Comparison of ENCODE assay signal across 8 cellular contexts in genomic region chr10:29304259-29305030, GRCh38. TPM values are rescaled to one million over a fixed set of nuclear protein-coding genes. Genes with fewer than 3 reads are reported as not detected.
DNase-seq lines count a peak whose midpoint lies in the region; ATAC-seq and TF ChIP-seq lines count a peak whose summit lies in the region.
"Had no signal": no experiment of that assay in that cellular context is flagged by ENCODE, and none has a peak within 500 bp of the region (broad histone marks: within the 10 kb centered on the region; RNA-seq: fewer than 3 reads in every experiment).

No MANE protein-coding gene starts in this region.

- H3K4me3 ChIP-seq in heart left ventricle (peak overlapping the region in 3 of 12 donors; percentile 3 to 11 (median 7)), prostate gland (no peak overlapping the region)

- 11 to 18% (median 16%) methylated on average over 6 of the region's 6 CpGs for WGBS in heart left ventricle, 4 donors
- WGBS in prostate gland = 10% methylated on average over 6 of the region's 6 CpGs

- DNase-seq in GM04503 (ENCODE audit: low read depth) = peak; percentile 16
- peak; percentile 62 for DNase-seq in NCI-H460 (ENCODE audit: extremely low read depth, low read depth)
- DNase-seq in activated naive CD8-positive, alpha-beta T cell treated with anti-CD3 and anti-CD28 coated beads, Interleukin-2, amount 50 U/mL, for 24 hours = peak; percentile 30
- DNase-seq in heart left ventricle = peak in 3 of 5 donors; percentile 40 to 49 (median 42)
- DNase-seq in prostate gland (ENCODE audit: low spot score) = peak; percentile 64
- no peak for DNase-seq in activated gamma-delta T cell treated with Interleukin-2 at 50 U/mL for 16 hours

- intact Hi-C loops in heart left ventricle (cut with DNase I) = loop anchor here (1.0 to 10.0 kb wide), 18 partner anchors 64 to 680 kb away; partner anchors contain the start of gene BAMBI (in 1 of the 10)
- intact Hi-C loops in prostate gland (cut with DNase I) = loop anchor here (2.0 to 10.0 kb wide), 4 partner anchors 180 to 870 kb away; partner anchors contain the start of gene BAMBI

- TF ChIP-seq POLR2A in heart left ventricle (IDR thresholded peaks at IDR 0.05) = no peak
- TF ChIP-seq POLR2A in prostate gland (IDR thresholded peaks at IDR 0.05) = no peak

- no peaks in the 10 kb centered on the region for H3K36me3 Mint-ChIP-seq in activated naive CD8-positive, alpha-beta T cell treated with anti-CD3 and anti-CD28 coated beads, Interleukin-2, amount 50 U/mL, for 24 hours (ENCODE audit: low read depth)

- peak; percentile 86 for ATAC-seq in HG03103 (IDR thresholded peaks at IDR 0.05; ENCODE audit: low read depth, unreplicated experiment)
- peak; percentile 36 for ATAC-seq in activated naive CD8-positive, alpha-beta T cell treated with anti-CD3 and anti-CD28 coated beads, Interleukin-2, amount 50 U/mL, for 24 hours
- ATAC-seq in heart left ventricle = peak; percentile 73 to 88 (median 80)

- H3K9me3 Mint-ChIP-seq in activated naive CD8-positive, alpha-beta T cell treated with anti-CD3 and anti-CD28 coated beads, Interleukin-2, amount 50 U/mL, for 24 hours = peaks cover 16% of the 10 kb centered on the region

- no peaks in the 10 kb centered on the region for H3K4me1 Mint-ChIP-seq in activated naive CD8-positive, alpha-beta T cell treated with anti-CD3 and anti-CD28 coated beads, Interleukin-2, amount 50 U/mL, for 24 hours
- H3K4me1 Mint-ChIP-seq: central memory CD8-positive, alpha-beta T cell had no signal

- peak; percentile 62 to 90 (median 78) for TF ChIP-seq CTCF in heart left ventricle (IDR thresholded peaks at IDR 0.05)
- peak; percentile 49 to 87 (median 78) for TF ChIP-seq CTCF in prostate gland (IDR thresholded peaks at IDR 0.05)

- H3K4me3 Mint-ChIP-seq in activated naive CD8-positive, alpha-beta T cell treated with anti-CD3 and anti-CD28 coated beads, Interleukin-2, amount 50 U/mL, for 24 hours = no peak overlapping the region
- H3K4me3 Mint-ChIP-seq: central memory CD8-positive, alpha-beta T cell had no signal

- H3K36me3 ChIP-seq in heart left ventricle = no peaks in the 10 kb centered on the region
- no peaks in the 10 kb centered on the region for H3K36me3 ChIP-seq in prostate gland

- peaks cover 26% of the 10 kb centered on the region for H3K27me3 Mint-ChIP-seq in activated naive CD8-positive, alpha-beta T cell treated with anti-CD3 and anti-CD28 coated beads, Interleukin-2, amount 50 U/mL, for 24 hours

- H3K4me1 ChIP-seq in heart left ventricle = peaks cover 0 to 10% (median 5%) of the 10 kb centered on the region in 12 donors
- H3K4me1 ChIP-seq in prostate gland (replicated peaks) = no peaks in the 10 kb centered on the region

- peaks cover 0 to 18% (median 3%) of the 10 kb centered on the region in 12 donors for H3K9me3 ChIP-seq in heart left ventricle
- no peaks in the 10 kb centered on the region for H3K9me3 ChIP-seq in prostate gland

- peaks cover 0 to 6% (median 0%) of the 10 kb centered on the region in 9 donors for H3K27me3 ChIP-seq in heart left ventricle
- no peaks in the 10 kb centered on the region for H3K27me3 ChIP-seq in prostate gland (replicated peaks; ENCODE audit: insufficient read depth)

- H3K27ac ChIP-seq in heart left ventricle (peak overlapping the region in 5 of 12 donors; percentile 16 to 49 (median 36)), prostate gland (no peak overlapping the region)

- no peak overlapping the region for H3K27ac Mint-ChIP-seq in activated naive CD8-positive, alpha-beta T cell treated with anti-CD3 and anti-CD28 coated beads, Interleukin-2, amount 50 U/mL, for 24 hours

RNA-seq across cellular contexts. Expression of gene LYZL1, which starts 15.6 kb away (rescaled TPM):
- not detected in 2 replicates for total RNA-seq in NCI-H460 (2014; rRNA removed; shearing (Covaris generic))
- polyA plus RNA-seq in NCI-H460 (2014; cell fraction: nucleus; rRNA removed) = not detected in 2 replicates
- not detected for total RNA-seq in heart left ventricle
- polyA plus RNA-seq in heart left ventricle = not detected
- 1 to 10 TPM in 1 of 2 donors, not detected in 1; 9.5 TPM for total RNA-seq in prostate gland

Comparison
In these comparisons a context has a peak if more than half of its experiments do, and no peak if none do; other contexts are left out.
1. ATAC-seq: peak in every context shown above with its lines; median percentile 86 in HG03103; 80 in heart left ventricle; 36 in activated naive CD8-positive, alpha-beta T cell treated with anti-CD3 and anti-CD28 coated beads, Interleukin-2, amount 50 U/mL, for 24 hours.